14 cellular contexts compared by ENCODE assay signal in genomic region chr11:61753672-61754071, GRCh38. TPM values are rescaled to one million over a fixed set of nuclear protein-coding genes. Genes with fewer than 3 reads are reported as not detected.
DNase-seq lines count a peak whose midpoint lies in the region; ATAC-seq and TF ChIP-seq lines count a peak whose summit lies in the region.
"Had no signal": no experiment of that assay in that cellular context is flagged by ENCODE, and none has a peak within 500 bp of the region (broad histone marks: within the 10 kb centered on the region; RNA-seq: fewer than 3 reads in every experiment).

No MANE protein-coding gene starts in this region.

- H3K27me3 ChIP-seq in CD4-positive, alpha-beta T cell (ENCODE audit: control insufficient read depth, insufficient read depth, low read length), result peaks cover 20% of the 10 kb centered on the region

- peaks cover 40% of the 10 kb centered on the region for H3K27me3 Mint-ChIP-seq in CD4-positive, alpha-beta T cell
- H3K27me3 Mint-ChIP-seq in IgD-negative memory B cell, result peaks cover 25% of the 10 kb centered on the region
- H3K27me3 Mint-ChIP-seq in effector memory CD8-positive, alpha-beta T cell, result peaks cover 28 to 40% of the 10 kb centered on the region in 2 donors
- H3K27me3 Mint-ChIP-seq in nephron (ENCODE audit: low read depth), result peaks cover 30% of the 10 kb centered on the region

- no peaks in the 10 kb centered on the region for H3K9me3 ChIP-seq in CD4-positive, alpha-beta T cell (ENCODE audit: control insufficient read depth, low read length)
- H3K9me3 ChIP-seq: psoas muscle had no signal

- H3K4me1 Mint-ChIP-seq in CD4-positive, alpha-beta T cell (ENCODE audit: low read depth), result peaks cover 10% of the 10 kb centered on the region
- H3K4me1 Mint-ChIP-seq in IgD-negative memory B cell (peaks cover 4 to 8% (median 7%) of the 10 kb centered on the region in 3 donors), nephron (peaks cover 37% of the 10 kb centered on the region)
- H3K4me1 Mint-ChIP-seq in effector memory CD8-positive, alpha-beta T cell (ENCODE audit: low read depth in 2 of 2), result peaks cover 21 to 33% of the 10 kb centered on the region in 2 donors

- CTCF ChIA-PET in CD4-positive, alpha-beta T cell (lab: Charles Lee), result interaction anchor here (1.1 kb wide), 1 partner anchor 44 kb away, joined by 3 read pairs; no protein-coding TSS in a partner anchor

- no peak for ATAC-seq in CD4-positive, alpha-beta T cell (ENCODE audit: poor library complexity)
- no peak for ATAC-seq in effector memory CD8-positive, alpha-beta T cell (replicated peaks)
- no peak for ATAC-seq in HG03354 (IDR thresholded peaks at IDR 0.05; ENCODE audit: poor library complexity, severe bottlenecking, unreplicated experiment)
- ATAC-seq: left lobe of liver, psoas muscle had no signal

- no peak overlapping the region for H3K27ac Mint-ChIP-seq in CD4-positive, alpha-beta T cell
- no peak overlapping the region for H3K27ac Mint-ChIP-seq in IgD-negative memory B cell
- H3K27ac Mint-ChIP-seq in effector memory CD8-positive, alpha-beta T cell, result peak overlapping the region in 1 of 2 donors; percentile 61
- peak overlapping the region in 2 of 3 experiments; percentile 59 to 77 for H3K27ac Mint-ChIP-seq in nephron

- DNase-seq in CD4-positive, alpha-beta T cell, result no peak
- DNase-seq in effector memory CD8-positive, alpha-beta T cell, result no peak
- DNase-seq in putamen (ENCODE audit: low spot score) (no peak), dermis blood vessel endothelial cell (no peak), D341Med (ENCODE audit: low spot score) (no peak)
- DNase-seq: activated CD4-positive, alpha-beta T cell treated with anti-CD3 and anti-CD28 coated beads, Interleukin-2, amount 50 U/mL, for 4 hours; Kasumi-1; NCI-H2029; psoas muscle had no signal

- intact Hi-C loops in CD4-positive, alpha-beta T cell (cut with DNase I, micrococcal nuclease), result loop anchor here in 1 of 2 experiments (2.0 kb wide), 1 partner anchor 355 kb away; no protein-coding TSS in a partner anchor

- POLR2A ChIA-PET in CD4-positive, alpha-beta T cell (lab: Charles Lee), result no interaction called here

- no peaks in the 10 kb centered on the region for H3K9me3 Mint-ChIP-seq in CD4-positive, alpha-beta T cell
- H3K9me3 Mint-ChIP-seq in IgD-negative memory B cell (no peaks in the 10 kb centered on the region), nephron (no peaks in the 10 kb centered on the region)
- H3K9me3 Mint-ChIP-seq in effector memory CD8-positive, alpha-beta T cell, result no peaks in the 10 kb centered on the region

- H3K4me3 Mint-ChIP-seq in CD4-positive, alpha-beta T cell, result peak overlapping the region; percentile 69
- H3K4me3 Mint-ChIP-seq in IgD-negative memory B cell (peak overlapping the region in 3 of 4 donors; percentile 72 to 84 (median 79)), nephron (peak overlapping the region; percentile 90 to 92 (median 90))
- peak overlapping the region; percentile 78 for H3K4me3 Mint-ChIP-seq in effector memory CD8-positive, alpha-beta T cell

- no peak overlapping the region for H3K27ac ChIP-seq in CD4-positive, alpha-beta T cell (ENCODE audit: low read depth, low read length)
- H3K27ac ChIP-seq: C4-2B, psoas muscle had no signal

- no peaks in the 10 kb centered on the region for H3K36me3 Mint-ChIP-seq in CD4-positive, alpha-beta T cell (ENCODE audit: low read depth)
- H3K36me3 Mint-ChIP-seq in IgD-negative memory B cell, result peaks cover 3% of the 10 kb centered on the region
- no peaks in the 10 kb centered on the region for H3K36me3 Mint-ChIP-seq in effector memory CD8-positive, alpha-beta T cell (ENCODE audit: insufficient read depth)
- H3K36me3 Mint-ChIP-seq in nephron (ENCODE audit: low read depth), result no peaks in the 10 kb centered on the region

- TF ChIP-seq CTCF in CD4-positive, alpha-beta T cell (IDR thresholded peaks at IDR 0.05), result no peak
- TF ChIP-seq CTCF in nephron (IDR thresholded peaks at IDR 0.05; ENCODE audit: unreplicated experiment in 3 of 3), result no peak

RNA-seq across cellular contexts. Expression of gene MYRF, which starts 1.2 kb away (rescaled TPM):
- total RNA-seq in CD4-positive, alpha-beta T cell, result under 1 TPM; 0.31 to 0.49 TPM
- not detected for polyA plus RNA-seq in IgD-negative memory B cell
- 0.17 and 0.28 TPM in 2 replicates for total RNA-seq in dermis blood vessel endothelial cell

RNA-seq across cellular contexts. Expression of gene TMEM258, which starts 38.7 kb away (rescaled TPM):
- total RNA-seq in CD4-positive, alpha-beta T cell, result 10 to 100 TPM; 55.2 to 56.0 TPM
- 210 TPM for polyA plus RNA-seq in IgD-negative memory B cell
- total RNA-seq in dermis blood vessel endothelial cell, result 27.9 and 41.0 TPM in 2 replicates

RNA-seq across cellular contexts. Expression of gene FEN1, which starts 39.0 kb away (rescaled TPM):
- 1 to 10 TPM; 7.5 to 9.1 TPM for total RNA-seq in CD4-positive, alpha-beta T cell
- polyA plus RNA-seq in IgD-negative memory B cell, result 12.6 TPM
- 27.4 and 48.5 TPM in 2 replicates for total RNA-seq in dermis blood vessel endothelial cell

Comparison
In these comparisons a context has a peak if more than half of its experiments do, and no peak if none do; other contexts are left out.
1. H3K27ac Mint-ChIP-seq: peak in nephron (2 of 3); none in CD4-positive, alpha-beta T cell (single experiment) and IgD-negative memory B cell (0 of 3).
2. Peak in every context shown above with its lines, with median percentiles within 50 percentile points of each other: H3K4me3 Mint-ChIP-seq.